ENCODE assay signal across 7 cellular contexts in genomic region chr1:113677250-113678158, GRCh38.
DNase-seq lines count a peak whose midpoint lies in the region; ATAC-seq and TF ChIP-seq lines count a peak whose summit lies in the region.

No MANE protein-coding gene starts in this region.

- H3K36me3 Mint-ChIP-seq in naive thymus-derived CD4-positive, alpha-beta T cell: peaks cover 0 to 5% (median 0%) of the 10 kb centered on the region in 5 donors
- H3K36me3 Mint-ChIP-seq in activated naive CD8-positive, alpha-beta T cell treated with anti-CD3 and anti-CD28 coated beads, Interleukin-2, amount 50 U/mL, for 24 hours (ENCODE audit: low read depth): no peaks in the 10 kb centered on the region

- H3K4me3 ChIP-seq in epithelial cell of proximal tubule (ENCODE audit: low read depth, low read length): no peak overlapping the region
- H3K4me3 ChIP-seq in naive thymus-derived CD4-positive, alpha-beta T cell (ENCODE audit: low read length): no peak overlapping the region

- H3K27me3 ChIP-seq in naive thymus-derived CD4-positive, alpha-beta T cell (ENCODE audit: control insufficient read depth in 2 of 2, insufficient read depth in 2 of 2, low read length in 2 of 2): no peaks in the 10 kb centered on the region

- no peak overlapping the region for H3K27ac ChIP-seq in RWPE1
- no peak overlapping the region for H3K27ac ChIP-seq in naive thymus-derived CD4-positive, alpha-beta T cell (ENCODE audit: low read depth, low read length)

- ATAC-seq in naive thymus-derived CD4-positive, alpha-beta T cell: peak; percentile 60
- no peak for ATAC-seq in activated naive CD8-positive, alpha-beta T cell treated with anti-CD3 and anti-CD28 coated beads, Interleukin-2, amount 50 U/mL, for 24 hours

- CTCF ChIA-PET in RWPE1 (lab: Yijun Ruan, JAX): interaction anchor here (0.6 to 1.7 kb wide), 7 partner anchors 435 to 869 kb away, joined by 3 to 4 read pairs (median 3); partner anchors contain the start of gene LRIG2
- CTCF ChIA-PET in naive thymus-derived CD4-positive, alpha-beta T cell (lab: Charles Lee): interaction anchor here (1.0 to 1.8 kb wide), 6 partner anchors 10 to 962 kb away, joined by 3 to 6 read pairs (median 3); partner anchors contain the start of genes LRIG2 and PPM1J

- peak; percentile 69 for DNase-seq in GM03348 (ENCODE audit: low spot score)
- peak; percentile 67 to 71 for DNase-seq in Kasumi-1 (lab: John Stamatoyannopoulos, UW)
- peak; percentile 56 for DNase-seq in RWPE1 (ENCODE audit: low spot score)
- peak; percentile 54 for DNase-seq in epithelial cell of proximal tubule (ENCODE audit: low read depth)
- peak in 5 of 9 donors; percentile 23 to 49 (median 39) for DNase-seq in naive thymus-derived CD4-positive, alpha-beta T cell
- DNase-seq in activated naive CD8-positive, alpha-beta T cell treated with anti-CD3 and anti-CD28 coated beads, Interleukin-2, amount 50 U/mL, for 24 hours: no peak
- DNase-seq in activated CD8-positive, alpha-beta memory T cell treated with anti-CD3 and anti-CD28 coated beads, Interleukin-2, amount 50 U/mL, for 4 hours: no peak

- peaks cover 0 to 10% (median 0%) of the 10 kb centered on the region in 7 donors for H3K4me1 Mint-ChIP-seq in naive thymus-derived CD4-positive, alpha-beta T cell
- H3K4me1 Mint-ChIP-seq in activated naive CD8-positive, alpha-beta T cell treated with anti-CD3 and anti-CD28 coated beads, Interleukin-2, amount 50 U/mL, for 24 hours: no peaks in the 10 kb centered on the region

- H3K4me1 ChIP-seq in naive thymus-derived CD4-positive, alpha-beta T cell (ENCODE audit: control insufficient read depth in 2 of 2, insufficient read depth in 2 of 2, low read length in 2 of 2): no peaks in the 10 kb centered on the region

- no peaks in the 10 kb centered on the region for H3K9me3 ChIP-seq in naive thymus-derived CD4-positive, alpha-beta T cell (ENCODE audit: control insufficient read depth in 2 of 3, low read length in 3 of 3)

- H3K36me3 ChIP-seq in naive thymus-derived CD4-positive, alpha-beta T cell (ENCODE audit: control insufficient read depth in 2 of 3, insufficient read depth in 3 of 3, low read length in 3 of 3): no peaks in the 10 kb centered on the region

- no peak overlapping the region for H3K4me3 Mint-ChIP-seq in naive thymus-derived CD4-positive, alpha-beta T cell
- no peak overlapping the region for H3K4me3 Mint-ChIP-seq in activated naive CD8-positive, alpha-beta T cell treated with anti-CD3 and anti-CD28 coated beads, Interleukin-2, amount 50 U/mL, for 24 hours

- POLR2A ChIA-PET in RWPE1 (lab: Yijun Ruan, JAX; ENCODE audit: low non-redundant PET): no interaction called here
- POLR2A ChIA-PET in naive thymus-derived CD4-positive, alpha-beta T cell (lab: Charles Lee): no interaction called here

- H3K9me3 Mint-ChIP-seq in naive thymus-derived CD4-positive, alpha-beta T cell: no peaks in the 10 kb centered on the region
- no peaks in the 10 kb centered on the region for H3K9me3 Mint-ChIP-seq in activated naive CD8-positive, alpha-beta T cell treated with anti-CD3 and anti-CD28 coated beads, Interleukin-2, amount 50 U/mL, for 24 hours

- no peak overlapping the region for H3K27ac Mint-ChIP-seq in naive thymus-derived CD4-positive, alpha-beta T cell
- no peak overlapping the region for H3K27ac Mint-ChIP-seq in activated naive CD8-positive, alpha-beta T cell treated with anti-CD3 and anti-CD28 coated beads, Interleukin-2, amount 50 U/mL, for 24 hours

- TF ChIP-seq CTCF in RWPE1 (conservative IDR thresholded peaks at IDR 0.05; ENCODE audit: low read depth) (peak; percentile 61), epithelial cell of proximal tubule (conservative IDR thresholded peaks at IDR 0.05; ENCODE audit: low read depth, low read length) (peak; percentile 60)

- intact Hi-C loops in naive thymus-derived CD4-positive, alpha-beta T cell (cut with micrococcal nuclease): loop anchor here (1.0 to 10.0 kb wide), 8 partner anchors 227 to 1285 kb away; partner anchors contain the start of genes LRIG2 (in 2 of the 2), AP4B1 (in 1 of the 2), DCLRE1B (in 1 of the 2) and MAGI3 (in 1 of the 2)

- H3K27me3 Mint-ChIP-seq in naive thymus-derived CD4-positive, alpha-beta T cell: no peaks in the 10 kb centered on the region
- no peaks in the 10 kb centered on the region for H3K27me3 Mint-ChIP-seq in activated naive CD8-positive, alpha-beta T cell treated with anti-CD3 and anti-CD28 coated beads, Interleukin-2, amount 50 U/mL, for 24 hours

Comparison
In these comparisons a context has a peak if more than half of its experiments do, and no peak if none do; other contexts are left out.
1. DNase-seq: peak in GM03348 (single experiment), Kasumi-1 (2 of 2), RWPE1 (single experiment), epithelial cell of proximal tubule (single experiment) and naive thymus-derived CD4-positive, alpha-beta T cell (5 of 9); none in activated naive CD8-positive, alpha-beta T cell treated with anti-CD3 and anti-CD28 coated beads, Interleukin-2, amount 50 U/mL, for 24 hours (single experiment) and activated CD8-positive, alpha-beta memory T cell treated with anti-CD3 and anti-CD28 coated beads, Interleukin-2, amount 50 U/mL, for 4 hours (single experiment).